In genomic region chr10:99529483-99530107, GRCh38 we compare ENCODE assay signal across 20 cellular contexts. TPM values are rescaled to one million over a fixed set of nuclear protein-coding genes. Genes with fewer than 3 reads are reported as not detected.
DNase-seq lines count a peak whose midpoint lies in the region; ATAC-seq and TF ChIP-seq lines count a peak whose summit lies in the region.
"Had no signal": no experiment of that assay in that cellular context is flagged by ENCODE, and none has a peak within 500 bp of the region (broad histone marks: within the 10 kb centered on the region; RNA-seq: fewer than 3 reads in every experiment).

No MANE protein-coding gene starts in this region.

- H3K36me3 ChIP-seq in left lung: no peaks in the 10 kb centered on the region
- H3K36me3 ChIP-seq: SJCRH30, suprapubic skin had no signal

- peaks cover 4 to 38% of the 10 kb centered on the region in 2 donors for H3K4me1 ChIP-seq in left lung
- H3K4me1 ChIP-seq: SJCRH30 had no signal

- peaks cover 3% of the 10 kb centered on the region for H3K9me3 Mint-ChIP-seq in T-helper 1 cell treated with Interleukin-12 subunit alpha and Interleukin-12 subunit beta and Interleukin-4 antibody, amounts not matched to agents 30 μg/mL and 1 μg/mL, for 36 hours
- no peaks in the 10 kb centered on the region for H3K9me3 Mint-ChIP-seq in activated T-helper 17 cell treated with anti-CD3 and anti-CD28 coated beads, Interleukin-2, amount 50 U/mL, for 72 hours
- H3K9me3 Mint-ChIP-seq: activated naive CD4-positive, alpha-beta T cell treated with anti-CD3 and anti-CD28 coated beads, Interleukin-2, amount 50 U/mL, for 24 hours; effector memory CD8-positive, alpha-beta T cell had no signal

- H3K4me3 Mint-ChIP-seq in T-helper 1 cell treated with Interleukin-12 subunit alpha and Interleukin-12 subunit beta and Interleukin-4 antibody, amounts not matched to agents 30 μg/mL and 1 μg/mL, for 36 hours: no peak overlapping the region
- peak overlapping the region; percentile 4 for H3K4me3 Mint-ChIP-seq in activated T-helper 17 cell treated with anti-CD3 and anti-CD28 coated beads, Interleukin-2, amount 50 U/mL, for 72 hours

- no peak overlapping the region for H3K27ac ChIP-seq in left lung
- H3K27ac ChIP-seq: SJCRH30, suprapubic skin had no signal

- H3K36me3 Mint-ChIP-seq in T-helper 1 cell treated with Interleukin-12 subunit alpha and Interleukin-12 subunit beta and Interleukin-4 antibody, amounts not matched to agents 30 μg/mL and 1 μg/mL, for 36 hours (ENCODE audit: low read depth): peaks cover 9% of the 10 kb centered on the region
- no peaks in the 10 kb centered on the region for H3K36me3 Mint-ChIP-seq in activated T-helper 17 cell treated with anti-CD3 and anti-CD28 coated beads, Interleukin-2, amount 50 U/mL, for 72 hours (ENCODE audit: low read depth)
- H3K36me3 Mint-ChIP-seq: activated naive CD4-positive, alpha-beta T cell treated with anti-CD3 and anti-CD28 coated beads, Interleukin-2, amount 50 U/mL, for 24 hours had no signal

- H3K4me1 Mint-ChIP-seq in T-helper 1 cell treated with Interleukin-12 subunit alpha and Interleukin-12 subunit beta and Interleukin-4 antibody, amounts not matched to agents 30 μg/mL and 1 μg/mL, for 36 hours (ENCODE audit: low read depth): peaks cover 18% of the 10 kb centered on the region
- H3K4me1 Mint-ChIP-seq in activated T-helper 17 cell treated with anti-CD3 and anti-CD28 coated beads, Interleukin-2, amount 50 U/mL, for 72 hours: peaks cover 10% of the 10 kb centered on the region

- H3K4me3 ChIP-seq in left lung: no peak overlapping the region
- H3K4me3 ChIP-seq: SJCRH30, suprapubic skin had no signal

- no peaks in the 10 kb centered on the region for H3K9me3 ChIP-seq in left lung
- H3K9me3 ChIP-seq: SJCRH30, suprapubic skin had no signal

- peaks cover 94% of the 10 kb centered on the region for H3K27me3 Mint-ChIP-seq in T-helper 1 cell treated with Interleukin-12 subunit alpha and Interleukin-12 subunit beta and Interleukin-4 antibody, amounts not matched to agents 30 μg/mL and 1 μg/mL, for 36 hours (ENCODE audit: low read depth)
- peaks cover 75% of the 10 kb centered on the region for H3K27me3 Mint-ChIP-seq in activated T-helper 17 cell treated with anti-CD3 and anti-CD28 coated beads, Interleukin-2, amount 50 U/mL, for 72 hours

- intact Hi-C loops in left lung (cut with DNase I): no loop called here

- DNase-seq in T-helper 1 cell (no peak), islet precursor cell (peak; percentile 72), retina (peak; percentile 71), left lung (no peak), hepatic stellate cell (ENCODE audit: low spot score) (no peak)
- DNase-seq: activated CD8-positive, alpha-beta memory T cell treated with anti-CD3 and anti-CD28 coated beads, Interleukin-2, amount 50 U/mL, for 48 hours; effector memory CD8-positive, alpha-beta T cell; hypothalamus; left cardiac atrium; NCI-H1436 treated with DMSO at 0.1 percent for 48 hours; NCI-H446 treated with DMSO at 0.1 percent for 48 hours; SJCRH30 had no signal

- peaks cover 100% of the 10 kb centered on the region in 2 donors for H3K27me3 ChIP-seq in left lung
- H3K27me3 ChIP-seq: SJCRH30 had no signal

- TF ChIP-seq CTCF in left lung (IDR thresholded peaks at IDR 0.05): no peak

- ATAC-seq in activated T-helper 17 cell treated with anti-CD3 and anti-CD28 coated beads, Interleukin-2, amount 50 U/mL, for 72 hours (replicated peaks): no peak
- ATAC-seq in left lung (no peak), GM21367 (IDR thresholded peaks at IDR 0.05; ENCODE audit: unreplicated experiment) (no peak)
- ATAC-seq: effector memory CD8-positive, alpha-beta T cell; left cardiac atrium had no signal

- H3K27ac Mint-ChIP-seq in T-helper 1 cell treated with Interleukin-12 subunit alpha and Interleukin-12 subunit beta and Interleukin-4 antibody, amounts not matched to agents 30 μg/mL and 1 μg/mL, for 36 hours: peak overlapping the region; percentile 55
- H3K27ac Mint-ChIP-seq in activated T-helper 17 cell treated with anti-CD3 and anti-CD28 coated beads, Interleukin-2, amount 50 U/mL, for 72 hours: no peak overlapping the region
- H3K27ac Mint-ChIP-seq: activated naive CD4-positive, alpha-beta T cell treated with anti-CD3 and anti-CD28 coated beads, Interleukin-2, amount 50 U/mL, for 24 hours; effector memory CD8-positive, alpha-beta T cell; H9 had no signal

RNA-seq across cellular contexts. Expression of gene NKX2-3, which starts 3.1 kb away (rescaled TPM):
- not detected for total RNA-seq in activated T-helper 17 cell treated with anti-CD3 and anti-CD28 coated beads, Interleukin-2, amount 50 U/mL, for 72 hours
- total RNA-seq in left lung: not detected
- total RNA-seq: H9, left cardiac atrium, myocyte, renal cortical epithelial cell, SJCRH30, suprapubic skin had no signal

Comparison
In these comparisons a context has a peak if more than half of its experiments do, and no peak if none do; other contexts are left out.
1. DNase-seq: peak in islet precursor cell (single experiment) and retina (single experiment); none in T-helper 1 cell (0 of 5), left lung (0 of 2) and hepatic stellate cell (single experiment).